ENCODE assay signal across 27 cellular contexts in the genomic region with DNA sequence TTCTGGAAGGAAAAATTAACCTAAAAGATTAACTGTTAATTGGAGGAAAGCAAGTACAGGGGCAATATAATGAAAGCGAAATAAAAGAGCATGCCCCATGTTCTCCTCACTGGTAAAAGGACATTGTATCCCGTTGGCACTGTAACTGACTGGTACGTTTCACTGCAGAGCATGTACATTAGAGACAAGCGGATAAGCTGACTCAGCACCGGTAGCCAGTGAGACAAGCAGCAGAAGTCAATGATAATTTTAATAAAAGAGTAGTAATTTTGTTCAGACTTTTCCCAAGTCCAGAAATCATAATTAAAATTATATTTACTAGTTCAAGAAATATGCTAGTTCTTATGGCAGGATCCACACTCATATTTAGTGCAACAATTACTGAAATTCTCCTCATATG.
"Had no signal": no experiment of that assay in that cellular context is flagged by ENCODE, and none has a peak within 500 bp of the region (broad histone marks: within the 10 kb centered on the region; RNA-seq: fewer than 3 reads in every experiment).

No MANE protein-coding gene starts in this region.

- H3K4me2 ChIP-seq: neural progenitor cell, smooth muscle cell had no signal

- H3K4me3 ChIP-seq: neural progenitor cell, ovary, psoas muscle, skin epidermis, smooth muscle cell, spleen, stomach, thoracic aorta, thyroid gland, tibial nerve, upper lobe of left lung, vagina had no signal

- H3K79me2 ChIP-seq: parathyroid adenoma had no signal

- H2AFZ ChIP-seq: neural progenitor cell, parathyroid adenoma had no signal

- ATAC-seq: naive thymus-derived CD4-positive, alpha-beta T cell; natural killer cell; psoas muscle; right cardiac atrium; sciatic nerve; stimulated activated effector memory CD8-positive, alpha-beta T cell treated with anti-CD3 and anti-CD28 coated beads, Interleukin-12 subunit alpha, Interleukin-12 subunit beta, amount 100 ng/mL, for 72 hours; stimulated activated naive B cell treated with anti-CD40 and anti-IgM and Interleukin-4, amounts not matched to agents 10 μg/mL and 1 μg/mL and 100 μg/mL, for 72 hours had no signal

- H3K27me3 ChIP-seq: neural progenitor cell, ovary, spleen, stomach, thyroid gland, tibial nerve, upper lobe of left lung, vagina had no signal

- DNase-seq: naive thymus-derived CD4-positive, alpha-beta T cell; natural killer cell; occipital lobe; ovary; posterior cingulate gyrus; psoas muscle; right cardiac atrium; spleen; stimulated activated CD4-positive, alpha-beta T cell treated with anti-CD3 and anti-CD28 coated beads, Interleukin-12 subunit alpha, Interleukin-12 subunit beta, amount 100 ng/mL, for 4 hours; stimulated activated CD4-positive, alpha-beta T cell treated with anti-CD3 and anti-CD28 coated beads, Interleukin-1b, Interleukin-23, amount 100 ng/mL, for 48 hours; stimulated activated CD4-positive, alpha-beta T cell treated with anti-CD3 and anti-CD28 coated beads, Interleukin-2, amount 100 ng/mL, for 48 hours; stimulated activated CD4-positive, alpha-beta T cell treated with anti-CD3 and anti-CD28 coated beads, Interleukin-4, amount 100 ng/mL, for 24 hours; stimulated activated naive B cell treated with anti-CD40 and anti-IgM and Interleukin-4, amounts not matched to agents 10 μg/mL and 1 μg/mL and 100 μg/mL, for 72 hours; stimulated activated naive CD4-positive, alpha-beta T cell treated with Interleukin-2 at 50 U/mL for 16 hours; stomach; thyroid gland; trophoblast cell; upper lobe of left lung had no signal

- H3K9ac ChIP-seq: neural progenitor cell, parathyroid adenoma had no signal

- H3K9me3 ChIP-seq: ovary, thoracic aorta, thyroid gland, upper lobe of left lung, vagina had no signal

- H3K36me3 ChIP-seq: neural progenitor cell, ovary, spleen, stomach, thoracic aorta, thyroid gland, tibial nerve, upper lobe of left lung, vagina had no signal

- H3K27ac ChIP-seq: neural progenitor cell, ovary, parathyroid adenoma, psoas muscle, skin epidermis, spleen, stomach, thoracic aorta, thyroid gland, tibial nerve, upper lobe of left lung, vagina had no signal

- H3K4me1 ChIP-seq: neural progenitor cell, parathyroid adenoma, psoas muscle, spleen, stomach, thyroid gland, tibial nerve, upper lobe of left lung, vagina had no signal
